Comparison of ENCODE assay signal across 8 cellular contexts in genomic region chr2:127105656-127106456, GRCh38. TPM values are rescaled to one million over a fixed set of nuclear protein-coding genes. Genes with fewer than 3 reads are reported as not detected.
A peak's percentile ranks its signal among the peaks of the same experiment; 100 is the strongest.
DNase-seq lines count a peak whose midpoint lies in the region; ATAC-seq and TF ChIP-seq lines count a peak whose summit lies in the region.

No MANE protein-coding gene starts in this region.

- ATAC-seq in gastrocnemius medialis (peak in 1 of 2 donors; percentile 0), HG03159 (IDR thresholded peaks at IDR 0.05; ENCODE audit: unreplicated experiment) (no peak)

- no peaks in the 10 kb centered on the region for H3K9me3 ChIP-seq in gastrocnemius medialis

- H3K36me3 ChIP-seq in gastrocnemius medialis, result no peaks in the 10 kb centered on the region

- peaks cover 38 to 57% of the 10 kb centered on the region in 2 donors for H3K4me1 ChIP-seq in gastrocnemius medialis

- peak; percentile 47 for DNase-seq in COR-L47 (lab: John Stamatoyannopoulos, UW)
- peak; percentile 30 for DNase-seq in KBM-7
- peak; percentile 69 for DNase-seq in astrocyte of the spinal cord (ENCODE audit: low read depth, low spot score)
- peak in 1 of 2 donors; percentile 56 for DNase-seq in gastrocnemius medialis
- no peak for DNase-seq in middle frontal gyrus (ENCODE audit: extremely low spot score, low spot score)
- DNase-seq in NCI-H187 (lab: John Stamatoyannopoulos, UW), result no peak

- in situ Hi-C loops in KBM-7 (cut with MboI; ENCODE audit: low pct_unique_long_range_greater_than_20kb, low sequenced_read_pairs) (no loop called here), astrocyte of the spinal cord (cut with HindIII; ENCODE audit: low sequenced_read_pairs) (no loop called here), gastrocnemius medialis (cut with MboI; ENCODE audit: low sequenced_read_pairs in 4 of 4) (no loop called here)

- no peaks in the 10 kb centered on the region for H3K27me3 ChIP-seq in gastrocnemius medialis

- TF ChIP-seq POLR2A in gastrocnemius medialis (IDR thresholded peaks at IDR 0.05), result peak in 1 of 2 donors; percentile 36

- peak overlapping the region; percentile 83 for H3K4me3 ChIP-seq in astrocyte of the spinal cord (ENCODE audit: low read depth, low read length)
- peak overlapping the region; percentile 41 for H3K4me3 ChIP-seq in iPS-11a (ENCODE audit: low read depth, low read length)
- peak overlapping the region; percentile 81 to 95 (median 90) for H3K4me3 ChIP-seq in gastrocnemius medialis

- intact Hi-C loops in gastrocnemius medialis (cut with DNase I; ENCODE audit: low total_unique reads), result loop anchor here (2.0 to 5.0 kb wide), 2 partner anchors 51 to 921 kb away; partner anchors contain the start of gene SAP130

- peak overlapping the region; percentile 97 to 100 (median 100) for H3K27ac ChIP-seq in gastrocnemius medialis

- TF ChIP-seq CTCF in astrocyte of the spinal cord (IDR thresholded peaks at IDR 0.05; ENCODE audit: low read depth, low read length), result peak; percentile 2
- TF ChIP-seq CTCF in gastrocnemius medialis (IDR thresholded peaks at IDR 0.05 in 4 of 5, conservative IDR thresholded peaks at IDR 0.05 in 1 of 5), result no peak

RNA-seq across cellular contexts. Expression of gene BIN1, which starts 1.1 kb away (rescaled TPM):
- 1,000 to 10,000 TPM; 1,150 to 2,167 (median 1,736) TPM for total RNA-seq in gastrocnemius medialis

Comparison
In these comparisons a context has a peak if more than half of its experiments do, and no peak if none do; other contexts are left out.
1. DNase-seq: peak in COR-L47 (single experiment), KBM-7 (single experiment) and astrocyte of the spinal cord (single experiment); none in middle frontal gyrus (single experiment) and NCI-H187 (0 of 2).
2. Peak in every context shown above with its lines, with median percentiles within 50 percentile points of each other: H3K4me3 ChIP-seq.